Comparison of ENCODE assay signal across 13 cellular contexts in genomic region chr1:62076286-62076685, GRCh38.
DNase-seq lines count a peak whose midpoint lies in the region; ATAC-seq and TF ChIP-seq lines count a peak whose summit lies in the region.
"Had no signal": no experiment of that assay in that cellular context is flagged by ENCODE, and none has a peak within 500 bp of the region (broad histone marks: within the 10 kb centered on the region; RNA-seq: fewer than 3 reads in every experiment).

No MANE protein-coding gene starts in this region.

- H3K27ac ChIP-seq in A673 (ENCODE audit: low read depth, low read length, poor library complexity, severe bottlenecking), result no peak overlapping the region
- H3K27ac ChIP-seq: tibial nerve had no signal

- DNase-seq in A673 (ENCODE audit: low spot score) (peak; percentile 57), HK-2 (ENCODE audit: unreplicated experiment) (peak; percentile 4), amniotic epithelial cell (ENCODE audit: low read depth) (peak; percentile 68), foreskin melanocyte (peak; percentile 85), SW 1271 (lab: John Stamatoyannopoulos, UW) (no peak), DMS79 treated with DMSO at 0.1 percent for 48 hours (lab: John Stamatoyannopoulos, UW) (no peak), mesenteric fat pad (ENCODE audit: low spot score) (no peak)
- DNase-seq: activated naive CD8-positive, alpha-beta T cell treated with anti-CD3 and anti-CD28 coated beads for 36 hours; AML-193; endodermal cell; left cardiac atrium had no signal

- no peak overlapping the region for H3K4me3 ChIP-seq in A673 (ENCODE audit: low read depth, low read length, poor library complexity, severe bottlenecking)
- H3K4me3 ChIP-seq: tibial nerve had no signal

- intact Hi-C loops in A673 (cut with micrococcal nuclease; ENCODE audit: unreplicated experiment), result loop anchor here (10.0 kb wide), 1 partner anchor 121 kb away; no protein-coding TSS in a partner anchor

- POLR2A ChIA-PET in A673 (lab: Charles Lee; ENCODE audit: low non-redundant PET), result no interaction called here

- CTCF ChIA-PET in A673 (lab: Charles Lee), result interaction anchor here (0.5 kb wide), 1 partner anchor 833 kb away, joined by 4 read pairs; no protein-coding TSS in a partner anchor

- BruUV-seq in A673 (replicated peaks; lab: Mats Ljungman, UMichigan), result no TSS peak

- no peak for TF ChIP-seq CTCF in A673 (conservative IDR thresholded peaks at IDR 0.05; ENCODE audit: low read depth, low read length)

- no peaks in the 10 kb centered on the region for H3K36me3 ChIP-seq in A673 (ENCODE audit: insufficient read depth, low read length, poor library complexity, severe bottlenecking)

- no peaks in the 10 kb centered on the region for H3K9me3 ChIP-seq in A673 (ENCODE audit: low read depth, low read length, poor library complexity, severe bottlenecking)
- H3K9me3 ChIP-seq: tibial nerve had no signal

- H3K4me1 ChIP-seq in A673 (ENCODE audit: insufficient read depth, low read length, poor library complexity, severe bottlenecking), result no peaks in the 10 kb centered on the region
- H3K4me1 ChIP-seq: tibial nerve had no signal

- H3K27me3 ChIP-seq in A673 (replicated peaks; ENCODE audit: insufficient read depth, low read depth, low read length, poor library complexity), result no peaks in the 10 kb centered on the region
- H3K27me3 ChIP-seq: tibial nerve had no signal

- ATAC-seq in GM21360 (IDR thresholded peaks at IDR 0.05; ENCODE audit: unreplicated experiment), result no peak

Comparison
In these comparisons a context has a peak if more than half of its experiments do, and no peak if none do; other contexts are left out.
1. DNase-seq: peak in A673 (single experiment), HK-2 (single experiment), amniotic epithelial cell (single experiment) and foreskin melanocyte (single experiment); none in SW 1271 (0 of 2), DMS79 treated with DMSO at 0.1 percent for 48 hours (single experiment) and mesenteric fat pad (single experiment).